ENCODE assay signal across 13 cellular contexts in genomic region chr6:137731960-137732616, GRCh38.
DNase-seq lines count a peak whose midpoint lies in the region; ATAC-seq, FAIRE-seq and TF ChIP-seq lines count a peak whose summit lies in the region.
"Had no signal": no experiment of that assay in that cellular context is flagged by ENCODE, and none has a peak within 500 bp of the region (broad histone marks: within the 10 kb centered on the region; RNA-seq: fewer than 3 reads in every experiment).

No MANE protein-coding gene starts in this region.

- FAIRE-seq in H54 (lab: Jason Lieb, UNC), result no peak
- FAIRE-seq: colon had no signal

- H3K4me3 ChIP-seq in liver (ENCODE audit: low read depth in 1 of 3, low read length in 3 of 3), result no peak overlapping the region

- no peak for TF ChIP-seq CTCF in liver (IDR thresholded peaks at IDR 0.05; ENCODE audit: low read depth, low read length, missing input control)

- TF ChIP-seq RAD21 in liver (IDR thresholded peaks at IDR 0.05), result peak in 1 of 2 donors; percentile 32

- no peak overlapping the region for H3K9ac ChIP-seq in liver (ENCODE audit: low read depth in 1 of 2, low read length in 2 of 2)

- no peaks in the 10 kb centered on the region for H3K36me3 ChIP-seq in liver (ENCODE audit: control insufficient read depth in 4 of 4, insufficient read depth in 3 of 4, low read depth in 1 of 4, low read length in 3 of 4)

- ATAC-seq in HG02763 (IDR thresholded peaks at IDR 0.05; ENCODE audit: unreplicated experiment), result no peak
- ATAC-seq: Right ventricle myocardium inferior had no signal

- no peaks in the 10 kb centered on the region for H3K27me3 ChIP-seq in liver (ENCODE audit: control insufficient read depth in 4 of 4, insufficient read depth in 4 of 4, low read length in 3 of 4)

- WGBS in liver, result 45% methylated on average over 4 of the region's 4 CpGs

- DNase-seq in CD1c-positive myeloid dendritic cell (ENCODE audit: extremely low spot score), result peak; percentile 72
- peak; percentile 56 for DNase-seq in LoVo (ENCODE audit: low spot score)
- DNase-seq in amniotic epithelial cell (ENCODE audit: low read depth), result peak; percentile 79
- no peak for DNase-seq in OCI-M2 (lab: John Stamatoyannopoulos, UW; ENCODE audit: unreplicated experiment)
- no peak for DNase-seq in hypothalamus (lab: John Stamatoyannopoulos, UW)
- no peak for DNase-seq in H54 (ENCODE audit: insufficient read length, low spot score)
- DNase-seq: activated naive CD4-positive, alpha-beta T cell; NCI-H2107; stimulated activated naive CD4-positive, alpha-beta T cell treated with Interleukin-2 at 50 U/mL for 16 hours had no signal

- no peaks in the 10 kb centered on the region for H3K9me3 ChIP-seq in liver (ENCODE audit: control insufficient read depth in 4 of 4, low read length in 3 of 4)

- no peak for TF ChIP-seq POLR2A in H54 (IDR thresholded peaks at IDR 0.05; ENCODE audit: low read depth, low read length)

- no peak overlapping the region for H3K27ac ChIP-seq in liver (ENCODE audit: low read depth in 1 of 2, low read length in 2 of 2)

- H3K4me1 ChIP-seq in liver (ENCODE audit: control insufficient read depth in 4 of 4, insufficient read depth in 4 of 4, low read length in 3 of 4), result peaks cover 0 to 2% (median 0%) of the 10 kb centered on the region in 4 donors

TF ChIP-seq in liver, 16 proteins besides CTCF, POLR2A, EP300 and RAD21:
- TF ChIP-seq RXRA (IDR thresholded peaks at IDR 0.05) (peak; percentile 17 to 36), ZBTB33 (IDR thresholded peaks at IDR 0.05) (peak; percentile 29), SP1 (IDR thresholded peaks at IDR 0.05) (peak; percentile 41), YY1 (IDR thresholded peaks at IDR 0.05) (peak; percentile 83), FOXA1 (IDR thresholded peaks at IDR 0.05) (no peak), JUND (IDR thresholded peaks at IDR 0.05) (peak; percentile 70 to 81), HNF4G (IDR thresholded peaks at IDR 0.05) (no peak), TAF1 (conservative IDR thresholded peaks at IDR 0.05) (no peak), EGR1 (IDR thresholded peaks at IDR 0.05; ENCODE audit: low read depth in 2 of 2) (peak in 1 of 2 donors; percentile 29), FOXA2 (IDR thresholded peaks at IDR 0.05) (no peak), NR2F2 (IDR thresholded peaks at IDR 0.05) (no peak), MAX (IDR thresholded peaks at IDR 0.05) (peak; percentile 63), GABPA (IDR thresholded peaks at IDR 0.05 in 1 of 2, conservative IDR thresholded peaks at IDR 0.05 in 1 of 2) (peak in 1 of 2 donors; percentile 39), ATF3 (IDR thresholded peaks at IDR 0.05) (peak; percentile 70), HNF4A (conservative IDR thresholded peaks at IDR 0.05) (peak; percentile 41 to 51)
- TF ChIP-seq, protein P1, sequence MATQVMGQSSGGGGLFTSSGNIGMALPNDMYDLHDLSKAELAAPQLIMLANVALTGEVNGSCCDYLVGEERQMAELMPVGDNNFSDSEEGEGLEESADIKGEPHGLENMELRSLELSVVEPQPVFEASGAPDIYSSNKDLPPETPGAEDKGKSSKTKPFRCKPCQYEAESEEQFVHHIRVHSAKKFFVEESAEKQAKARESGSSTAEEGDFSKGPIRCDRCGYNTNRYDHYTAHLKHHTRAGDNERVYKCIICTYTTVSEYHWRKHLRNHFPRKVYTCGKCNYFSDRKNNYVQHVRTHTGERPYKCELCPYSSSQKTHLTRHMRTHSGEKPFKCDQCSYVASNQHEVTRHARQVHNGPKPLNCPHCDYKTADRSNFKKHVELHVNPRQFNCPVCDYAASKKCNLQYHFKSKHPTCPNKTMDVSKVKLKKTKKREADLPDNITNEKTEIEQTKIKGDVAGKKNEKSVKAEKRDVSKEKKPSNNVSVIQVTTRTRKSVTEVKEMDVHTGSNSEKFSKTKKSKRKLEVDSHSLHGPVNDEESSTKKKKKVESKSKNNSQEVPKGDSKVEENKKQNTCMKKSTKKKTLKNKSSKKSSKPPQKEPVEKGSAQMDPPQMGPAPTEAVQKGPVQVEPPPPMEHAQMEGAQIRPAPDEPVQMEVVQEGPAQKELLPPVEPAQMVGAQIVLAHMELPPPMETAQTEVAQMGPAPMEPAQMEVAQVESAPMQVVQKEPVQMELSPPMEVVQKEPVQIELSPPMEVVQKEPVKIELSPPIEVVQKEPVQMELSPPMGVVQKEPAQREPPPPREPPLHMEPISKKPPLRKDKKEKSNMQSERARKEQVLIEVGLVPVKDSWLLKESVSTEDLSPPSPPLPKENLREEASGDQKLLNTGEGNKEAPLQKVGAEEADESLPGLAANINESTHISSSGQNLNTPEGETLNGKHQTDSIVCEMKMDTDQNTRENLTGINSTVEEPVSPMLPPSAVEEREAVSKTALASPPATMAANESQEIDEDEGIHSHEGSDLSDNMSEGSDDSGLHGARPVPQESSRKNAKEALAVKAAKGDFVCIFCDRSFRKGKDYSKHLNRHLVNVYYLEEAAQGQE (IDR thresholded peaks at IDR 0.05), result no peak

Comparison
In these comparisons a context has a peak if more than half of its experiments do, and no peak if none do; other contexts are left out.
1. DNase-seq: peak in CD1c-positive myeloid dendritic cell (single experiment), LoVo (single experiment) and amniotic epithelial cell (single experiment); none in OCI-M2 (single experiment), hypothalamus (0 of 51) and H54 (single experiment).